ENCODE assay signal across 9 cellular contexts in genomic region chr2:8481463-8482009, GRCh38.
DNase-seq lines count a peak whose midpoint lies in the region; ATAC-seq lines count a peak whose summit lies in the region.
"Had no signal": no experiment of that assay in that cellular context is flagged by ENCODE, and none has a peak within 500 bp of the region (broad histone marks: within the 10 kb centered on the region; RNA-seq: fewer than 3 reads in every experiment).

No MANE protein-coding gene starts in this region.

- H3K27ac Mint-ChIP-seq in T-helper 2 cell treated with Interferon-gamma antibody and Interleukin-4, amounts not matched to agents 5 μg/mL and 100 μg/mL, for 36 hours: peak overlapping the region; percentile 50
- H3K27ac Mint-ChIP-seq: brain had no signal

- H3K9me3 Mint-ChIP-seq in T-helper 2 cell treated with Interferon-gamma antibody and Interleukin-4, amounts not matched to agents 5 μg/mL and 100 μg/mL, for 36 hours: no peaks in the 10 kb centered on the region

- H3K4me3 Mint-ChIP-seq in T-helper 2 cell treated with Interferon-gamma antibody and Interleukin-4, amounts not matched to agents 5 μg/mL and 100 μg/mL, for 36 hours: peak overlapping the region; percentile 35
- H3K4me3 Mint-ChIP-seq: brain had no signal

- no peaks in the 10 kb centered on the region for H3K36me3 Mint-ChIP-seq in T-helper 2 cell treated with Interferon-gamma antibody and Interleukin-4, amounts not matched to agents 5 μg/mL and 100 μg/mL, for 36 hours (ENCODE audit: low read depth)
- H3K36me3 Mint-ChIP-seq: brain had no signal

- no peaks in the 10 kb centered on the region for H3K27me3 Mint-ChIP-seq in T-helper 2 cell treated with Interferon-gamma antibody and Interleukin-4, amounts not matched to agents 5 μg/mL and 100 μg/mL, for 36 hours (ENCODE audit: low read depth)
- H3K27me3 Mint-ChIP-seq: brain had no signal

- DNase-seq in NOMO-1 treated with DMSO at 0.1 percent for 48 hours (lab: John Stamatoyannopoulos, UW; ENCODE audit: unreplicated experiment) (peak; percentile 21), NOMO-1 treated with dmso at 0.1 percent for 144 hours (lab: John Stamatoyannopoulos, UW; ENCODE audit: unreplicated experiment) (no peak), NCI-H1694 (lab: John Stamatoyannopoulos, UW) (no peak), NCI-H1092 (lab: John Stamatoyannopoulos, UW) (no peak), NCI-H2171 treated with DMSO at 0.1 percent for 48 hours (lab: John Stamatoyannopoulos, UW) (no peak)
- peak; percentile 60 for DNase-seq in T-helper 2 cell treated with Interferon-gamma antibody and Interleukin-4, amounts not matched to agents 5 μg/mL and 100 μg/mL, for 36 hours (ENCODE audit: low spot score)
- DNase-seq in stimulated activated CD4-positive, alpha-beta T cell treated with anti-CD3 and anti-CD28 coated beads, Interleukin-1b, Interleukin-23, amount 100 ng/mL, for 48 hours: peak; percentile 52

- ATAC-seq in HG02973 (IDR thresholded peaks at IDR 0.05; ENCODE audit: unreplicated experiment): peak; percentile 35

- H3K4me1 Mint-ChIP-seq in T-helper 2 cell treated with Interferon-gamma antibody and Interleukin-4, amounts not matched to agents 5 μg/mL and 100 μg/mL, for 36 hours (ENCODE audit: low read depth): peaks cover 73% of the 10 kb centered on the region

Comparison
In these comparisons a context has a peak if more than half of its experiments do, and no peak if none do; other contexts are left out.
1. DNase-seq: peak in NOMO-1 treated with DMSO at 0.1 percent for 48 hours (single experiment), T-helper 2 cell treated with Interferon-gamma antibody and Interleukin-4, amounts not matched to agents 5 μg/mL and 100 μg/mL, for 36 hours (single experiment) and stimulated activated CD4-positive, alpha-beta T cell treated with anti-CD3 and anti-CD28 coated beads, Interleukin-1b, Interleukin-23, amount 100 ng/mL, for 48 hours (single experiment); none in NOMO-1 treated with dmso at 0.1 percent for 144 hours (single experiment), NCI-H1694 (single experiment), NCI-H1092 (single experiment) and NCI-H2171 treated with DMSO at 0.1 percent for 48 hours (single experiment).